ENCODE assay signal across 17 cellular contexts in the genomic region with DNA sequence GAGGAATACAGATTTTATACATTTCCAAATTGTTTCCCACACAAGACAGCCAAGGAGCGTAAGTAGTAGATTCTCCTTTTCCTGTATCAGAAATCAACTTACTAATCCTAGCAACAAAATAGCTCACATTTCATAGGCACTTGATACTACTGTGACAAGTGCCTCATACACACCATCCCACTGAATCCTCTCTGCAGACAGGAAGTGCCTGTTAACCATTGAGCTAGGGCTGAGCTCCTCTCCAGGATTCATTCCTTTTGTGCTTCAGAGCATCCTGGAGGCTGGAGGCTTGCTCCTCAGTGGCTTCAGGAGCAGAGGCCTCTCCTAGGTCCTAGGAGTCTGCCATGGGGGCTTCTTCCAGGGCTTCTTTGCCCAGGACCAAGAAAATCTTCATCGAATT.
"Had no signal": no experiment of that assay in that cellular context is flagged by ENCODE, and none has a peak within 500 bp of the region (broad histone marks: within the 10 kb centered on the region; RNA-seq: fewer than 3 reads in every experiment).

No MANE protein-coding gene starts in this region.

- ATAC-seq: activated T-helper 17 cell treated with anti-CD3 and anti-CD28 coated beads, Interleukin-2, amount 50 U/mL, for 72 hours; esophagus mucosa; mucosa of descending colon; natural killer cell; right cardiac atrium had no signal

- DNase-seq: activated CD4-positive, alpha-beta T cell treated with anti-CD3 and anti-CD28 coated beads for 48 hours; activated naive CD4-positive, alpha-beta T cell treated with anti-CD3 and anti-CD28 coated beads for 36 hours; hippocampal formation; mucosa of descending colon; natural killer cell; occipital lobe; right cardiac atrium; small intestine; stimulated activated CD4-positive, alpha-beta T cell treated with anti-CD3 and anti-CD28 coated beads, Interleukin-1b, Interleukin-23, amount 100 ng/mL, for 48 hours; stimulated activated naive CD4-positive, alpha-beta T cell; substantia nigra; trophoblast cell had no signal

- H3K4me3 ChIP-seq: lung, mucosa of descending colon had no signal

- H3K9me3 ChIP-seq: mucosa of descending colon had no signal

- FAIRE-seq: astrocyte, endometrium, small intestine had no signal
